Comparison of ENCODE assay signal across 29 cellular contexts in the genomic region with DNA sequence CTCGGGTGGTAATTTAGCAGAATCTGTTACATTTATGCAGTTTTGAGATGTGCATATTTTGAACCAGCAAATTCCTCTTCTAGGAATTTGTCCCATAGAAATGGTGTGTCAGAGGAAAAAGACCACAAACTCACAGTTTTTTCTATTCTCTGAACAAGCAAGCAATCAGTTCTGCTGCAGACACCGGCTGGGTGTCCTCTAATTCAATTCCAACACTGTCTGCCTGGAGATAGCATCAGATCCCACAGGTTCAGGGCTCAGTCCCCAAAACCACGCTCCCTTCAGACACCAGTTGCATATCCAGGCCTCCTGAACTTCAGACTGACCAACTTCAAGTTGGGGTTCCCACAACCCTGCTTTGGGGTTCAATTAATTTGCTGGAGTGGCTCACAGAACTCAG.
"Had no signal": no experiment of that assay in that cellular context is flagged by ENCODE, and none has a peak within 500 bp of the region (broad histone marks: within the 10 kb centered on the region; RNA-seq: fewer than 3 reads in every experiment).

No MANE protein-coding gene starts in this region.

- H3K36me3 ChIP-seq: left lung, neural progenitor cell, ovary, right atrium auricular region, right lobe of liver, stomach, thyroid gland, transverse colon, upper lobe of left lung, vagina had no signal

- H3K9me3 ChIP-seq: left lung, lower lobe of right lung, ovary, right atrium auricular region, right lobe of liver, stomach, testis, thyroid gland, transverse colon, upper lobe of left lung, vagina had no signal

- H3K9ac ChIP-seq: neural progenitor cell had no signal

- H3K4me3 ChIP-seq: left lung, lower lobe of right lung, neural progenitor cell, ovary, right atrium auricular region, right lobe of liver, smooth muscle cell, stomach, testis, thyroid gland, transverse colon, upper lobe of left lung, vagina had no signal

- H3K4me1 Mint-ChIP-seq: immature natural killer cell, naive B cell, natural killer cell had no signal

- H3K4me3 Mint-ChIP-seq: immature natural killer cell; mesothelial cell of epicardium; naive B cell; natural killer cell; nephron progenitor cell; neural progenitor cell; stimulated activated naive B cell treated with anti-CD40 and anti-IgM and Interleukin-4, amounts not matched to agents 10 μg/mL and 1 μg/mL and 100 μg/mL, for 72 hours had no signal

- H3K27ac Mint-ChIP-seq: mesothelial cell of epicardium; naive B cell; natural killer cell; nephron progenitor cell; neural progenitor cell; progenitor cell of endocrine pancreas; stimulated activated naive B cell treated with anti-CD40 and anti-IgM and Interleukin-4, amounts not matched to agents 10 μg/mL and 1 μg/mL and 100 μg/mL, for 72 hours had no signal

- H3K27me3 ChIP-seq: left lung, neural progenitor cell, ovary, right atrium auricular region, right lobe of liver, stomach, testis, thyroid gland, transverse colon, upper lobe of left lung, vagina had no signal

- H2AFZ ChIP-seq: neural progenitor cell had no signal

- ATAC-seq: left colon; left lung; lower lobe of right lung; natural killer cell; right lobe of liver; stimulated activated naive B cell treated with anti-CD40 and anti-IgM and Interleukin-4, amounts not matched to agents 10 μg/mL and 1 μg/mL and 100 μg/mL, for 72 hours; stimulated activated naive CD8-positive, alpha-beta T cell treated with anti-CD3 and anti-CD28 coated beads, Interleukin-15, Interleukin-2, amounts not matched to agents 100 U/mL and 50 U/mL, for 24 hours had no signal

- H3K9me3 Mint-ChIP-seq: immature natural killer cell; naive B cell; natural killer cell; stimulated activated naive B cell treated with anti-CD40 and anti-IgM and Interleukin-4, amounts not matched to agents 10 μg/mL and 1 μg/mL and 100 μg/mL, for 72 hours had no signal

- H3K27me3 Mint-ChIP-seq: naive B cell; progenitor cell of endocrine pancreas; stimulated activated naive B cell treated with anti-CD40 and anti-IgM and Interleukin-4, amounts not matched to agents 10 μg/mL and 1 μg/mL and 100 μg/mL, for 72 hours had no signal

- DNase-seq: hypothalamus; immature natural killer cell; kidney; left colon; left lung; lower lobe of right lung; mammary epithelial cell; mesenchymal stem cell; naive B cell; natural killer cell; nephron progenitor cell; ovary; right lobe of liver; stimulated activated CD4-positive, alpha-beta T cell treated with anti-CD3 and anti-CD28 coated beads, Interleukin-15, amount 100 ng/mL, for 24 hours; stimulated activated CD4-positive, alpha-beta T cell treated with anti-CD3 and anti-CD28 coated beads, Interleukin-2, amount 100 ng/mL, for 24 hours; stimulated activated CD4-positive, alpha-beta T cell treated with anti-CD3 and anti-CD28 coated beads, Interleukin-4, amount 100 ng/mL, for 1 hour; stimulated activated naive B cell treated with anti-CD40 and anti-IgM and Interleukin-4, amounts not matched to agents 10 μg/mL and 1 μg/mL and 100 μg/mL, for 72 hours; stimulated activated naive CD8-positive, alpha-beta T cell treated with anti-CD3 and anti-CD28 coated beads, Interleukin-15, Interleukin-2, amounts not matched to agents 100 U/mL and 50 U/mL, for 24 hours; stomach; testis; thyroid gland; transverse colon; upper lobe of left lung had no signal

- H3K27ac ChIP-seq: left lung, lower lobe of right lung, neural progenitor cell, ovary, right atrium auricular region, right lobe of liver, stomach, testis, thyroid gland, transverse colon, upper lobe of left lung, vagina had no signal

- H3K4me2 ChIP-seq: neural progenitor cell, smooth muscle cell had no signal

- H3K36me3 Mint-ChIP-seq: natural killer cell had no signal

- H3K4me1 ChIP-seq: left lung, lower lobe of right lung, right atrium auricular region, right lobe of liver, stomach, testis, thyroid gland, upper lobe of left lung, vagina had no signal
